In the genomic region with DNA sequence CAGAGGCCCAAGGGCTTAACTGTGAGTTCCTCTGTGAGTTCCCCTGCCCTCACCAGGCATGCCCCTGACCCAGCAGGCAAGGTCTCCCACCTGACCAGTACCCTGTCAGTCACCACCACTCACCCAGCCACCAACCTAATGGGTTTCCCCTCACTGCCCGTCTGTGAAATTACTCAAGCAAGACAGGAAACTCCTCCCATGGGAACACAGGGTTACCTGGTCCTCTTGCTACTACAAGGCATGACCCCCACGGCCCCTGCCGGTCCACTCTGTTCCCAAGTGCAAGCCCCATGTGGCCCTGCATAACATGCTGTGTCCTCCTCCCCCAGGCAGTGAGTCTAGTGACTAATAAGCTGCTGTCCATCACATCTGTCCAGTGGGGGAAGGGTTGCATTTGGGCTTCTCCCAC, we compare ENCODE assay signal across 1 cellular context.
TF ChIP-seq lines count a peak whose summit lies in the region.

No MANE protein-coding gene starts in this region.

TF ChIP-seq in SK-N-SH, 30 proteins besides CTCF, POLR2A, EP300 and RAD21 (continued from another document):
- no peak for TF ChIP-seq SIN3A (IDR thresholded peaks at IDR 0.05; ENCODE audit: borderline replicate concordance, low read depth, low read length)
- TF ChIP-seq, protein P1, sequence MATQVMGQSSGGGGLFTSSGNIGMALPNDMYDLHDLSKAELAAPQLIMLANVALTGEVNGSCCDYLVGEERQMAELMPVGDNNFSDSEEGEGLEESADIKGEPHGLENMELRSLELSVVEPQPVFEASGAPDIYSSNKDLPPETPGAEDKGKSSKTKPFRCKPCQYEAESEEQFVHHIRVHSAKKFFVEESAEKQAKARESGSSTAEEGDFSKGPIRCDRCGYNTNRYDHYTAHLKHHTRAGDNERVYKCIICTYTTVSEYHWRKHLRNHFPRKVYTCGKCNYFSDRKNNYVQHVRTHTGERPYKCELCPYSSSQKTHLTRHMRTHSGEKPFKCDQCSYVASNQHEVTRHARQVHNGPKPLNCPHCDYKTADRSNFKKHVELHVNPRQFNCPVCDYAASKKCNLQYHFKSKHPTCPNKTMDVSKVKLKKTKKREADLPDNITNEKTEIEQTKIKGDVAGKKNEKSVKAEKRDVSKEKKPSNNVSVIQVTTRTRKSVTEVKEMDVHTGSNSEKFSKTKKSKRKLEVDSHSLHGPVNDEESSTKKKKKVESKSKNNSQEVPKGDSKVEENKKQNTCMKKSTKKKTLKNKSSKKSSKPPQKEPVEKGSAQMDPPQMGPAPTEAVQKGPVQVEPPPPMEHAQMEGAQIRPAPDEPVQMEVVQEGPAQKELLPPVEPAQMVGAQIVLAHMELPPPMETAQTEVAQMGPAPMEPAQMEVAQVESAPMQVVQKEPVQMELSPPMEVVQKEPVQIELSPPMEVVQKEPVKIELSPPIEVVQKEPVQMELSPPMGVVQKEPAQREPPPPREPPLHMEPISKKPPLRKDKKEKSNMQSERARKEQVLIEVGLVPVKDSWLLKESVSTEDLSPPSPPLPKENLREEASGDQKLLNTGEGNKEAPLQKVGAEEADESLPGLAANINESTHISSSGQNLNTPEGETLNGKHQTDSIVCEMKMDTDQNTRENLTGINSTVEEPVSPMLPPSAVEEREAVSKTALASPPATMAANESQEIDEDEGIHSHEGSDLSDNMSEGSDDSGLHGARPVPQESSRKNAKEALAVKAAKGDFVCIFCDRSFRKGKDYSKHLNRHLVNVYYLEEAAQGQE (IDR thresholded peaks at IDR 0.05; ENCODE audit: low read depth, low read length): no peak
- no peak for TF ChIP-seq JUND (IDR thresholded peaks at IDR 0.05)
- no peak for TF ChIP-seq FOXJ3 (CRISPR knock-in tag; IDR thresholded peaks at IDR 0.05)
- TF ChIP-seq MEF2A (IDR thresholded peaks at IDR 0.05; ENCODE audit: borderline replicate concordance, low read depth): no peak
- no peak for TF ChIP-seq RCOR1 (IDR thresholded peaks at IDR 0.05; ENCODE audit: low read length)
- no peak for TF ChIP-seq FOSL2 (IDR thresholded peaks at IDR 0.05; ENCODE audit: borderline replicate concordance, low read depth)
- TF ChIP-seq, protein P2, sequence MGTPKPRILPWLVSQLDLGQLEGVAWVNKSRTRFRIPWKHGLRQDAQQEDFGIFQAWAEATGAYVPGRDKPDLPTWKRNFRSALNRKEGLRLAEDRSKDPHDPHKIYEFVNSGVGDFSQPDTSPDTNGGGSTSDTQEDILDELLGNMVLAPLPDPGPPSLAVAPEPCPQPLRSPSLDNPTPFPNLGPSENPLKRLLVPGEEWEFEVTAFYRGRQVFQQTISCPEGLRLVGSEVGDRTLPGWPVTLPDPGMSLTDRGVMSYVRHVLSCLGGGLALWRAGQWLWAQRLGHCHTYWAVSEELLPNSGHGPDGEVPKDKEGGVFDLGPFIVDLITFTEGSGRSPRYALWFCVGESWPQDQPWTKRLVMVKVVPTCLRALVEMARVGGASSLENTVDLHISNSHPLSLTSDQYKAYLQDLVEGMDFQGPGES (IDR thresholded peaks at IDR 0.05; ENCODE audit: low read depth, low read length): no peak
- TF ChIP-seq MXI1 (IDR thresholded peaks at IDR 0.05; ENCODE audit: low read depth, low read length): no peak
- TF ChIP-seq RXRA (IDR thresholded peaks at IDR 0.05; ENCODE audit: borderline replicate concordance, low read depth): no peak
- no peak for TF ChIP-seq TEAD4 (IDR thresholded peaks at IDR 0.05; ENCODE audit: borderline replicate concordance, insufficient read depth)
- no peak for TF ChIP-seq FOXM1 (IDR thresholded peaks at IDR 0.05; ENCODE audit: low read depth)
- TF ChIP-seq, protein P3, sequence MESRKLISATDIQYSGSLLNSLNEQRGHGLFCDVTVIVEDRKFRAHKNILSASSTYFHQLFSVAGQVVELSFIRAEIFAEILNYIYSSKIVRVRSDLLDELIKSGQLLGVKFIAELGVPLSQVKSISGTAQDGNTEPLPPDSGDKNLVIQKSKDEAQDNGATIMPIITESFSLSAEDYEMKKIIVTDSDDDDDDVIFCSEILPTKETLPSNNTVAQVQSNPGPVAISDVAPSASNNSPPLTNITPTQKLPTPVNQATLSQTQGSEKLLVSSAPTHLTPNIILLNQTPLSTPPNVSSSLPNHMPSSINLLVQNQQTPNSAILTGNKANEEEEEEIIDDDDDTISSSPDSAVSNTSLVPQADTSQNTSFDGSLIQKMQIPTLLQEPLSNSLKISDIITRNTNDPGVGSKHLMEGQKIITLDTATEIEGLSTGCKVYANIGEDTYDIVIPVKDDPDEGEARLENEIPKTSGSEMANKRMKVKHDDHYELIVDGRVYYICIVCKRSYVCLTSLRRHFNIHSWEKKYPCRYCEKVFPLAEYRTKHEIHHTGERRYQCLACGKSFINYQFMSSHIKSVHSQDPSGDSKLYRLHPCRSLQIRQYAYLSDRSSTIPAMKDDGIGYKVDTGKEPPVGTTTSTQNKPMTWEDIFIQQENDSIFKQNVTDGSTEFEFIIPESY (IDR thresholded peaks at IDR 0.05; ENCODE audit: borderline replicate concordance, low read depth): no peak
- TF ChIP-seq POLR2AphosphoS5 (IDR thresholded peaks at IDR 0.05; ENCODE audit: low read depth, low read length): no peak
